8 cellular contexts compared by ENCODE assay signal in genomic region chr18:55275042-55275897, GRCh38.
A peak's percentile ranks its signal among the peaks of the same experiment; 100 is the strongest.
DNase-seq lines count a peak whose midpoint lies in the region; ATAC-seq, FAIRE-seq and TF ChIP-seq lines count a peak whose summit lies in the region.

No MANE protein-coding gene starts in this region.

- H3K79me2 ChIP-seq in GM12878 (ENCODE audit: control insufficient read depth, insufficient read depth, low read length): peaks cover 30% of the 10 kb centered on the region

- peak; percentile 14 for DNase-seq in COR-L47 (lab: John Stamatoyannopoulos, UW)
- peak; percentile 18 for DNase-seq in Jurkat, Clone E6-1 (ENCODE audit: low read depth, low spot score)
- no peak for DNase-seq in GM12878 (ENCODE audit: low read depth, low spot score)
- DNase-seq in lung (ENCODE audit: low spot score): no peak
- DNase-seq in NCI-H1436 treated with DMSO at 0.1 percent for 48 hours (lab: John Stamatoyannopoulos, UW): no peak
- DNase-seq in NCI-H748 (lab: John Stamatoyannopoulos, UW; ENCODE audit: unreplicated experiment): no peak

- RAD21 ChIA-PET in GM12878 (lab: Charles Lee; ENCODE audit: unreplicated experiment): interaction anchor here (1.1 to 4.9 kb wide), 8 partner anchors 9 to 142 kb away, joined by 3 to 50 read pairs (median 6); no protein-coding TSS in a partner anchor

- no peak overlapping the region for H2AFZ ChIP-seq in GM12878 (ENCODE audit: control insufficient read depth, low read depth, low read length)

- no peaks in the 10 kb centered on the region for H4K20me1 ChIP-seq in GM12878 (ENCODE audit: control insufficient read depth, insufficient read depth)

- H3K4me1 ChIP-seq in GM12878 (ENCODE audit: control insufficient read depth, insufficient read depth, low read length) (peaks cover 7% of the 10 kb centered on the region; the same call in 1 of the 2 replicates), lung (ENCODE audit: control insufficient read depth in 2 of 2, insufficient read depth in 2 of 2, low read length in 2 of 2) (no peaks in the 10 kb centered on the region)

- H3K9ac ChIP-seq in GM12878 (ENCODE audit: control insufficient read depth, insufficient read depth, low read length): no peak overlapping the region

- H3K36me3 ChIP-seq in GM12878 (ENCODE audit: control insufficient read depth in 2 of 2, insufficient read depth in 2 of 2, low read length in 1 of 2) (peaks cover 12 to 45% of the 10 kb centered on the region in 2 experiments), lung (ENCODE audit: control insufficient read depth in 2 of 2, insufficient read depth in 2 of 2, low read length in 2 of 2) (peaks cover 0 to 22% of the 10 kb centered on the region in 2 donors)

- no peak for FAIRE-seq in GM12878 (lab: Jason Lieb, UNC)

- intact Hi-C loops in GM12878 (cut with micrococcal nuclease; ENCODE audit: unreplicated experiment): loop anchor here (1.0 kb wide), 1 partner anchor 41 kb away; no protein-coding TSS in a partner anchor

- TF ChIP-seq POLR2A in GM12878 (IDR thresholded peaks at IDR 0.05; ENCODE audit: low read depth, low read length): no peak

- no peak overlapping the region for H3K27ac ChIP-seq in GM12878 (ENCODE audit: control insufficient read depth, insufficient read depth)
- no peak overlapping the region for H3K27ac ChIP-seq in lung (ENCODE audit: low read depth in 1 of 2, low read length in 1 of 2)

- BruUV-seq in GM12878 (replicated peaks; lab: Mats Ljungman, UMichigan): no TSS peak

- CTCF ChIA-PET in GM12878 (lab: Yijun Ruan, JAX): interaction anchor here (0.6 to 7.6 kb wide), 22 partner anchors 9 to 69 kb away, joined by 3 to 153 read pairs (median 4); no protein-coding TSS in a partner anchor

- in situ Hi-C loops in GM12878 (cut with MboI): no loop called here

- POLR2A ChIA-PET in GM12878 (lab: Charles Lee): interaction anchor here (1.6 to 2.0 kb wide), 2 partner anchors 7 to 41 kb away, joined by 3 to 6 read pairs; no protein-coding TSS in a partner anchor

- TF ChIP-seq CTCF in GM12878 (IDR thresholded peaks at IDR 0.05 in 2 of 3, conservative IDR thresholded peaks at IDR 0.05 in 1 of 3; ENCODE audit: control insufficient read depth in 2 of 3, extremely low read depth in 1 of 3, insufficient read depth in 1 of 3, low read depth in 3 of 3, low read length in 3 of 3) (peak; percentile 4 to 25 (median 22); a peak in 3 of 6 replicates), lung (IDR thresholded peaks at IDR 0.05; ENCODE audit: control extremely low read depth, extremely low read depth) (no peak)

- ATAC-seq in GM12878 (peak; percentile 81), lung (ENCODE audit: insufficient read depth, low FRiP score) (peak; percentile 19), GM19452 (IDR thresholded peaks at IDR 0.05; ENCODE audit: unreplicated experiment) (no peak), HG03442 (IDR thresholded peaks at IDR 0.05; ENCODE audit: unreplicated experiment) (no peak)

- TF ChIP-seq RAD21 in GM12878 (IDR thresholded peaks at IDR 0.05; ENCODE audit: insufficient read depth, low read depth, low read length): peak; percentile 49

- H3K27me3 ChIP-seq in GM12878 (replicated peaks in 1 of 2; ENCODE audit: control insufficient read depth in 2 of 2, insufficient read depth in 2 of 2, low read length in 1 of 2) (no peaks in the 10 kb centered on the region), lung (ENCODE audit: control insufficient read depth, insufficient read depth) (no peaks in the 10 kb centered on the region)

- H3K9me3 ChIP-seq in GM12878 (replicated peaks; ENCODE audit: control insufficient read depth, insufficient read depth, low read length) (no peaks in the 10 kb centered on the region), lung (ENCODE audit: control insufficient read depth in 2 of 2, insufficient read depth in 1 of 2, low read length in 1 of 2) (no peaks in the 10 kb centered on the region)

- SMC1A ChIA-PET in GM12878 (lab: Charles Lee; ENCODE audit: uncharacterized antibody, unreplicated experiment): interaction anchor here (0.6 to 10.7 kb wide), 22 partner anchors 7 to 1073 kb away, joined by 3 to 95 read pairs (median 6); no protein-coding TSS in a partner anchor

- no peak overlapping the region for H3K4me3 ChIP-seq in Jurkat, Clone E6-1 (ENCODE audit: low read length)
- H3K4me3 ChIP-seq in GM12878 (no peak overlapping the region), lung (no peak overlapping the region)

- TF ChIP-seq EP300 in GM12878 (IDR thresholded peaks at IDR 0.05; ENCODE audit: borderline replicate concordance in 1 of 2, control insufficient read depth in 1 of 2, low read depth in 2 of 2, low read length in 2 of 2): no peak

- no peak overlapping the region for H3K4me2 ChIP-seq in GM12878 (ENCODE audit: control insufficient read depth, insufficient read depth)

- 57% methylated on average over 5 of the region's 5 CpGs for WGBS in GM12878 (ENCODE audit: insufficient coverage, insufficient replicate concordance, low lambda C conversion rate, missing lambda C conversion rate)
- 65 to 71% methylated on average over 5 of the region's 5 CpGs for WGBS in lung, 2 donors

TF ChIP-seq in GM12878, 131 proteins besides CTCF, POLR2A, EP300 and RAD21:
- peak; percentile 52; the same call in 1 of the 2 replicates for TF ChIP-seq SMC3 (IDR thresholded peaks at IDR 0.05; ENCODE audit: borderline replicate concordance, low read length)
- no peak for TF ChIP-seq GATAD2B (conservative IDR thresholded peaks at IDR 0.05; ENCODE audit: low read depth)
- no peak for TF ChIP-seq ZBTB40 (IDR thresholded peaks at IDR 0.05; ENCODE audit: borderline replicate concordance)
- TF ChIP-seq ZNF384 (IDR thresholded peaks at IDR 0.05; ENCODE audit: borderline replicate concordance, low read depth, low read length): peak; percentile 92
- no peak for TF ChIP-seq WRNIP1 (IDR thresholded peaks at IDR 0.05; ENCODE audit: borderline replicate concordance, low read depth, low read length)

Comparison
In these comparisons a context has a peak if more than half of its experiments do, and no peak if none do; other contexts are left out.
1. DNase-seq: peak in COR-L47 (single experiment) and Jurkat, Clone E6-1 (single experiment); none in GM12878 (single experiment), lung (single experiment), NCI-H1436 treated with DMSO at 0.1 percent for 48 hours (single experiment) and NCI-H748 (single experiment).
2. ATAC-seq: peak in GM12878 (single experiment) and lung (single experiment); none in GM19452 (single experiment) and HG03442 (single experiment).